8 cellular contexts compared by ENCODE assay signal in the genomic region with DNA sequence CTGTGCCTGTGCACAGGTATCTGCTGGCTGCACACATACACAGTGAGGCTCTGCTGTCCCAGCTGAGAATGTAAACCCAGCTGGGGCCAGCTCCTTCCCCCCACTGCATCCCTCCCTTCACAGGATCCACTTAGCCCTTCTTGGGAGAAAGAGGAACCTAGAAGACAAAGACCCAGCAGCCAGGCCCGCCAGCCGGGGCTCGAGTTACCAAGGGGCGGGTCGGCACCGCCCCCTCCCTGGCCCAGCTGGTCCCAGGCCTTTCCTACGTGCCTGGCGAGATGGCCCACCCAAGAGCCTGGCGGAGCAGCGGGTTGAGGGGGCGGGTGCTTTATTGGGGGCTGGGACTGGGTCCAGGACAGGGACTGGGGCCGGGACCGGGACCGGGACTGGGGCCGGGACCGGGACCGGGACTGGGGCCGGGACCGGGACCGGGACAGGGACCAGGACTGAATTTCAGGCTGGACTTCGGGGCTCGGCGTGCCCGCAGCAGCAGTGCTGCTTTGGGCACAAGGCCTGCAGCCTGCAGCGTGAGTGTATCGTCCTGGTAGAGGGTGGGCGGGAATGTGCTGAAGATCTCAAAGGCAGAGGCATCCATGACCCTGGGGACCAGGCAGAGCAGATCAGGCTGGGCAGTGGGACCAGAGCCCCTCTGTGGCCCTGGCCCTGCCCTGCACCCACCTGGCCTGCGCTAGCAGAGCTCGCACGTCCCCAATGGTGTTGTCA. TPM values are rescaled to one million over a fixed set of nuclear protein-coding genes. Genes with fewer than 3 reads are reported as not detected.
DNase-seq lines count a peak whose midpoint lies in the region; ATAC-seq and TF ChIP-seq lines count a peak whose summit lies in the region.

No MANE protein-coding gene starts in this region.

- POLR2A ChIA-PET in activated CD4-positive, alpha-beta T cell treated with anti-CD3 and anti-CD28 coated beads, Interleukin-2, amount 10 ng/mL, durations not matched to agents 7 days and 5 days (lab: Charles Lee), result no interaction called here
- POLR2A ChIA-PET in activated CD4-positive, alpha-beta memory T cell treated with anti-CD3 and anti-CD28 coated beads for 36 hours (lab: Charles Lee), result interaction anchor here (1.7 kb wide), 1 partner anchor 37 kb away, joined by 10 read pairs; no protein-coding TSS in a partner anchor

- H3K27ac ChIP-seq in iPS-18a (ENCODE audit: low read length) (no peak overlapping the region), thoracic aorta (peak overlapping the region in 1 of 2 donors; percentile 98)

- ATAC-seq in thoracic aorta (ENCODE audit: insufficient number of reproducible peaks, low FRiP score, low read depth) (no peak), HG02759 (IDR thresholded peaks at IDR 0.05; ENCODE audit: unreplicated experiment) (no peak), GM19023 (IDR thresholded peaks at IDR 0.05; ENCODE audit: unreplicated experiment) (no peak)

- peaks cover 73% of the 10 kb centered on the region for H3K36me3 Mint-ChIP-seq in activated CD4-positive, alpha-beta T cell treated with anti-CD3 and anti-CD28 coated beads, Interleukin-2, amount 10 ng/mL, durations not matched to agents 7 days and 5 days (ENCODE audit: low read depth)
- H3K36me3 Mint-ChIP-seq in activated CD4-positive, alpha-beta memory T cell treated with anti-CD3 and anti-CD28 coated beads for 36 hours, result peaks cover 46% of the 10 kb centered on the region

- H3K9me3 Mint-ChIP-seq in activated CD4-positive, alpha-beta T cell treated with anti-CD3 and anti-CD28 coated beads, Interleukin-2, amount 10 ng/mL, durations not matched to agents 7 days and 5 days, result no peaks in the 10 kb centered on the region
- no peaks in the 10 kb centered on the region for H3K9me3 Mint-ChIP-seq in activated CD4-positive, alpha-beta memory T cell treated with anti-CD3 and anti-CD28 coated beads for 36 hours

- peaks cover 9% of the 10 kb centered on the region for H3K36me3 ChIP-seq in iPS-18a (ENCODE audit: control insufficient read depth, low read depth, low read length)
- no peaks in the 10 kb centered on the region for H3K36me3 ChIP-seq in thoracic aorta

- no peaks in the 10 kb centered on the region for H3K27me3 Mint-ChIP-seq in activated CD4-positive, alpha-beta T cell treated with anti-CD3 and anti-CD28 coated beads, Interleukin-2, amount 10 ng/mL, durations not matched to agents 7 days and 5 days
- H3K27me3 Mint-ChIP-seq in activated CD4-positive, alpha-beta memory T cell treated with anti-CD3 and anti-CD28 coated beads for 36 hours, result no peaks in the 10 kb centered on the region

- intact Hi-C loops in activated CD4-positive, alpha-beta memory T cell treated with anti-CD3 and anti-CD28 coated beads for 36 hours (cut with micrococcal nuclease), result loop anchor here (10.0 kb wide), 1 partner anchor 413 kb away; a partner anchor contains a TSS

- peak overlapping the region; percentile 86 for H3K4me3 Mint-ChIP-seq in activated CD4-positive, alpha-beta T cell treated with anti-CD3 and anti-CD28 coated beads, Interleukin-2, amount 10 ng/mL, durations not matched to agents 7 days and 5 days
- H3K4me3 Mint-ChIP-seq in activated CD4-positive, alpha-beta memory T cell treated with anti-CD3 and anti-CD28 coated beads for 36 hours, result peak overlapping the region; percentile 89

- peak overlapping the region; percentile 34 for H3K9ac ChIP-seq in iPS-18a (ENCODE audit: low read length)

- CTCF ChIA-PET in activated CD4-positive, alpha-beta T cell treated with anti-CD3 and anti-CD28 coated beads, Interleukin-2, amount 10 ng/mL, durations not matched to agents 7 days and 5 days (lab: Charles Lee), result interaction anchor here (1.0 to 21.4 kb wide), 2 partner anchors 41 to 109 kb away, joined by 4 to 442 read pairs; a partner anchor contains a TSS
- CTCF ChIA-PET in activated CD4-positive, alpha-beta memory T cell treated with anti-CD3 and anti-CD28 coated beads for 36 hours (lab: Charles Lee), result interaction anchor here (22.4 kb wide), 1 partner anchor 34 kb away, joined by 886 read pairs; a partner anchor contains a TSS

- no peak for TF ChIP-seq CTCF in thoracic aorta (IDR thresholded peaks at IDR 0.05)

- H3K4me3 ChIP-seq in iPS-18a (ENCODE audit: low read length) (peak overlapping the region; percentile 11), thoracic aorta (peak overlapping the region; percentile 89)

- H3K4me1 ChIP-seq in iPS-18a (ENCODE audit: control insufficient read depth, low read depth, low read length), result peaks cover 28% of the 10 kb centered on the region
- peaks cover 47 to 70% of the 10 kb centered on the region in 2 donors for H3K4me1 ChIP-seq in thoracic aorta (ENCODE audit: control insufficient read depth in 1 of 2, low read depth in 2 of 2)

- H3K4me1 Mint-ChIP-seq in activated CD4-positive, alpha-beta T cell treated with anti-CD3 and anti-CD28 coated beads, Interleukin-2, amount 10 ng/mL, durations not matched to agents 7 days and 5 days, result peaks cover 88% of the 10 kb centered on the region
- peaks cover 86% of the 10 kb centered on the region for H3K4me1 Mint-ChIP-seq in activated CD4-positive, alpha-beta memory T cell treated with anti-CD3 and anti-CD28 coated beads for 36 hours (ENCODE audit: low read depth)

- no peak for DNase-seq in activated CD4-positive, alpha-beta T cell treated with anti-CD3 and anti-CD28 coated beads, Interleukin-2, amount 10 ng/mL, durations not matched to agents 7 days and 5 days
- DNase-seq in activated CD4-positive, alpha-beta T cell treated with anti-CD3 and anti-CD28 coated beads for 48 hours, result no peak
- no peak for DNase-seq in activated CD4-positive, alpha-beta memory T cell treated with anti-CD3 and anti-CD28 coated beads for 36 hours
- no peak for DNase-seq in thoracic aorta (ENCODE audit: low spot score)
- DNase-seq in NCI-H2081 treated with DMSO at 0.1 percent for 48 hours (lab: John Stamatoyannopoulos, UW), result no peak

- H3K9me3 ChIP-seq in iPS-18a (ENCODE audit: control insufficient read depth, low read depth, low read length), result no peaks in the 10 kb centered on the region
- no peaks in the 10 kb centered on the region for H3K9me3 ChIP-seq in thoracic aorta

- H3K27me3 ChIP-seq in iPS-18a (ENCODE audit: control insufficient read depth, insufficient read depth, low read length), result no peaks in the 10 kb centered on the region
- H3K27me3 ChIP-seq in thoracic aorta (replicated peaks; ENCODE audit: insufficient read depth), result no peaks in the 10 kb centered on the region

- peak overlapping the region; percentile 97 for H3K27ac Mint-ChIP-seq in activated CD4-positive, alpha-beta T cell treated with anti-CD3 and anti-CD28 coated beads, Interleukin-2, amount 10 ng/mL, durations not matched to agents 7 days and 5 days
- peak overlapping the region; percentile 98 for H3K27ac Mint-ChIP-seq in activated CD4-positive, alpha-beta memory T cell treated with anti-CD3 and anti-CD28 coated beads for 36 hours

RNA-seq across cellular contexts. Expression of a gene that starts 2.2 kb away (rescaled TPM):
- total RNA-seq in activated CD4-positive, alpha-beta T cell treated with anti-CD3 and anti-CD28 coated beads, Interleukin-2, amount 10 ng/mL, durations not matched to agents 7 days and 5 days, result 100 to 1,000 TPM; 606 to 707 TPM
- total RNA-seq in activated CD4-positive, alpha-beta memory T cell treated with anti-CD3 and anti-CD28 coated beads for 36 hours, result 100 to 1,000 TPM; 305 to 320 TPM
- 100 to 1,000 TPM in 1 of 2 donors, 10 to 100 TPM in 1; 79.2 to 137 TPM for total RNA-seq in thoracic aorta

RNA-seq across cellular contexts. Expression of a gene that starts 24.3 kb away (rescaled TPM):
- 10 to 100 TPM; 48.6 to 51.3 TPM for total RNA-seq in activated CD4-positive, alpha-beta T cell treated with anti-CD3 and anti-CD28 coated beads, Interleukin-2, amount 10 ng/mL, durations not matched to agents 7 days and 5 days
- 10 to 100 TPM; 24.5 to 26.1 TPM for total RNA-seq in activated CD4-positive, alpha-beta memory T cell treated with anti-CD3 and anti-CD28 coated beads for 36 hours
- 10 to 100 TPM in 1 of 2 donors, 1 to 10 TPM in 1; 9.6 to 23.2 TPM for total RNA-seq in thoracic aorta

RNA-seq across cellular contexts. Expression of a gene that starts 35.6 kb away (rescaled TPM):
- total RNA-seq in activated CD4-positive, alpha-beta T cell treated with anti-CD3 and anti-CD28 coated beads, Interleukin-2, amount 10 ng/mL, durations not matched to agents 7 days and 5 days, result 1,000 to 10,000 TPM; 1,663 to 1,924 TPM
- total RNA-seq in activated CD4-positive, alpha-beta memory T cell treated with anti-CD3 and anti-CD28 coated beads for 36 hours, result 100 to 1,000 TPM; 261 to 291 TPM
- total RNA-seq in thoracic aorta, result 1 to 10 TPM in 1 of 2 donors, not detected in 1; 2.7 TPM

RNA-seq across cellular contexts. Expression of a gene that starts 48.1 kb away (rescaled TPM):
- total RNA-seq in activated CD4-positive, alpha-beta T cell treated with anti-CD3 and anti-CD28 coated beads, Interleukin-2, amount 10 ng/mL, durations not matched to agents 7 days and 5 days, result 10 to 100 TPM; 46.9 to 49.0 TPM
- 10 to 100 TPM; 30.3 to 32.6 TPM for total RNA-seq in activated CD4-positive, alpha-beta memory T cell treated with anti-CD3 and anti-CD28 coated beads for 36 hours
- total RNA-seq in thoracic aorta, result 1 to 10 TPM; 2.8 to 4.0 TPM

Comparison
In these comparisons a context has a peak if more than half of its experiments do, and no peak if none do; other contexts are left out.
1. RNA of a gene that starts 35.6 kb away (total RNA-seq): 1,663 to 1,924 TPM in activated CD4-positive, alpha-beta T cell treated with anti-CD3 and anti-CD28 coated beads, Interleukin-2, amount 10 ng/mL, durations not matched to agents 7 days and 5 days and 261 to 291 TPM in activated CD4-positive, alpha-beta memory T cell treated with anti-CD3 and anti-CD28 coated beads for 36 hours; 2.7 TPM in thoracic aorta; every median in the first group is over 10 times any median in the second.